20 cellular contexts compared by ENCODE assay signal in the genomic region with DNA sequence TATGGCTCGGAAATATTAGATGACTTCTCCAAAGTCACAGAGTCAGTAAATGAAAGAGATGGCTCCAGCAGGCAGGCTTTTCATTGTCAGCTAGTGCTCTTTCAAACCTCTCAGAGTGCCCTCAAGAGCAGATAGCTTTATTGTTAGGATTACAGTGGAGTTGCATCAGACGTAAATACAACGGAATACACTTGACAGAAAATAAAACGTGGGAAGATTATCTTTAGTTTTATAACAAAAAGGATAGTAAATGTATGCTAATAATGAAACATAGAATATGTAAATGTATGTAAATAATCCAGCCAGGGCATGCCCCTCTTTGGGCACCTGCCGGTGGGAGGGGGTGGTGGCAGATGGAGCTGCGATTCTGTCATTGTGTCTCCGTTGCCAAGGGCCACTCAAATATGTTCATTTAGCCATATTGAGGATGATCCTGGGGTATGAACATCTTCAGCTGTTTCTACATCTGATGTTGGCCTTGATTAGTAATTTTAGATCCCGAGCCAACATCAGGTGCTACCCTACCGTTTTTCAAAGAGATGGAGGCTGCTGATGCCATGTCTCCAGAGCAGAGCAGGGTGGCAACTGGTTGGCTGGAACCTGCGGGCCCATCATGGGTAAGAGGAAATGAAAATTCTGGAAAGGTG.
DNase-seq lines count a peak whose midpoint lies in the region; TF ChIP-seq lines count a peak whose summit lies in the region.
"Had no signal": no experiment of that assay in that cellular context is flagged by ENCODE, and none has a peak within 500 bp of the region (broad histone marks: within the 10 kb centered on the region; RNA-seq: fewer than 3 reads in every experiment).

No MANE protein-coding gene starts in this region.

- H3K36me3 ChIP-seq in osteoblast (ENCODE audit: insufficient read depth, low read length), result no peaks in the 10 kb centered on the region

- peaks cover 6% of the 10 kb centered on the region for H3K36me3 Mint-ChIP-seq in brain
- H3K36me3 Mint-ChIP-seq: stimulated activated effector memory CD8-positive, alpha-beta T cell treated with anti-CD3 and anti-CD28 coated beads, Interleukin-12 subunit alpha, Interleukin-12 subunit beta, amount 100 ng/mL, for 72 hours had no signal

- peaks cover 8% of the 10 kb centered on the region for H3K27me3 Mint-ChIP-seq in brain
- H3K27me3 Mint-ChIP-seq: activated CD8-positive, alpha-beta T cell treated with anti-CD3 and anti-CD28 coated beads for 36 hours had no signal

- H3K27me3 ChIP-seq in osteoblast (ENCODE audit: insufficient read depth, low read length), result peaks cover 28% of the 10 kb centered on the region

- no peak overlapping the region for H3K27ac ChIP-seq in osteoblast (ENCODE audit: low read depth, low read length)
- H3K27ac ChIP-seq: skin epidermis had no signal

- H3K4me3 ChIP-seq in osteoblast (ENCODE audit: insufficient read depth, low read length), result no peak overlapping the region
- H3K4me3 ChIP-seq: lung, skin epidermis had no signal

- H3K9me3 Mint-ChIP-seq in brain, result peaks cover 8 to 20% (median 11%) of the 10 kb centered on the region in 5 experiments
- H3K9me3 Mint-ChIP-seq: activated CD8-positive, alpha-beta T cell treated with anti-CD3 and anti-CD28 coated beads for 36 hours; stimulated activated effector memory CD8-positive, alpha-beta T cell treated with anti-CD3 and anti-CD28 coated beads, Interleukin-12 subunit alpha, Interleukin-12 subunit beta, amount 100 ng/mL, for 72 hours had no signal

- peaks cover 4% of the 10 kb centered on the region for H3K4me1 ChIP-seq in osteoblast (ENCODE audit: insufficient read depth, low read length)

- H3K9me3 ChIP-seq in osteoblast (ENCODE audit: low read depth, low read length), result no peaks in the 10 kb centered on the region

- H3K27ac Mint-ChIP-seq in brain, result peak overlapping the region in 4 of 5 experiments; percentile 2 to 98 (median 66)
- H3K27ac Mint-ChIP-seq: activated CD8-positive, alpha-beta T cell treated with anti-CD3 and anti-CD28 coated beads for 36 hours; stimulated activated effector memory CD8-positive, alpha-beta T cell treated with anti-CD3 and anti-CD28 coated beads, Interleukin-12 subunit alpha, Interleukin-12 subunit beta, amount 100 ng/mL, for 72 hours had no signal

- H4K20me1 ChIP-seq in osteoblast (ENCODE audit: insufficient read depth, low read length), result no peaks in the 10 kb centered on the region

- peaks cover 69% of the 10 kb centered on the region for H3K4me1 Mint-ChIP-seq in brain
- H3K4me1 Mint-ChIP-seq: stimulated activated effector memory CD8-positive, alpha-beta T cell treated with anti-CD3 and anti-CD28 coated beads, Interleukin-12 subunit alpha, Interleukin-12 subunit beta, amount 100 ng/mL, for 72 hours had no signal

- peak; percentile 66 for DNase-seq in DMS153 (lab: John Stamatoyannopoulos, UW)
- DNase-seq in NCI-H128 (lab: John Stamatoyannopoulos, UW; ENCODE audit: unreplicated experiment), result peak; percentile 70
- DNase-seq in NCI-H2196 (lab: John Stamatoyannopoulos, UW; ENCODE audit: unreplicated experiment), result peak; percentile 53
- DNase-seq in osteoblast (ENCODE audit: insufficient read length, low spot score, missing footprints), result no peak
- no peak for DNase-seq in activated naive CD4-positive, alpha-beta T cell (lab: John Stamatoyannopoulos, UW)
- DNase-seq in central memory CD4-positive, alpha-beta T cell, result no peak
- DNase-seq: activated CD4-positive, CD25-positive, alpha-beta regulatory T cell; activated CD8-positive, alpha-beta T cell treated with anti-CD3 and anti-CD28 coated beads for 36 hours; activated T-cell treated with anti-CD3 and anti-CD28 coated beads for 4 hours; amniotic stem cell; cortex of kidney; kidney glomerular epithelial cell; NCI-H526 treated with DMSO at 0.1 percent for 48 hours; PC-3; Right ventricle myocardium superior; stimulated activated CD4-positive, alpha-beta T cell treated with anti-CD3 and anti-CD28 coated beads, Interleukin-2, amount 100 ng/mL, for 24 hours had no signal

- no peak overlapping the region for H2AFZ ChIP-seq in osteoblast (ENCODE audit: low read length)

- no peak overlapping the region for H3K4me2 ChIP-seq in osteoblast (ENCODE audit: insufficient read depth, low read length)

- H3K4me3 Mint-ChIP-seq in brain, result peak overlapping the region in 1 of 5 experiments; percentile 5
- H3K4me3 Mint-ChIP-seq: activated CD8-positive, alpha-beta T cell treated with anti-CD3 and anti-CD28 coated beads for 36 hours; stimulated activated effector memory CD8-positive, alpha-beta T cell treated with anti-CD3 and anti-CD28 coated beads, Interleukin-12 subunit alpha, Interleukin-12 subunit beta, amount 100 ng/mL, for 72 hours had no signal

- H3K79me2 ChIP-seq in osteoblast (ENCODE audit: insufficient read depth, low read length), result no peaks in the 10 kb centered on the region

- no peak for TF ChIP-seq CTCF in brain (conservative IDR thresholded peaks at IDR 0.05)
- no peak for TF ChIP-seq CTCF in osteoblast (IDR thresholded peaks at IDR 0.05; ENCODE audit: extremely low read depth, low read depth, low read length)

Comparison
In these comparisons a context has a peak if more than half of its experiments do, and no peak if none do; other contexts are left out.
1. DNase-seq: peak in DMS153 (single experiment), NCI-H128 (single experiment) and NCI-H2196 (single experiment); none in osteoblast (single experiment), activated naive CD4-positive, alpha-beta T cell (0 of 4) and central memory CD4-positive, alpha-beta T cell (single experiment).